Comparison of ENCODE assay signal across 1 cellular context in genomic region chr20:64064145-64064698, GRCh38.
TF ChIP-seq lines count a peak whose summit lies in the region.

No MANE protein-coding gene starts in this region.

TF ChIP-seq in SK-N-SH, 30 proteins besides CTCF, POLR2A, EP300 and RAD21 (continued from another document):
- no peak for TF ChIP-seq ZBTB33 (IDR thresholded peaks at IDR 0.05; ENCODE audit: borderline replicate concordance, low read depth)
- TF ChIP-seq, protein P1, sequence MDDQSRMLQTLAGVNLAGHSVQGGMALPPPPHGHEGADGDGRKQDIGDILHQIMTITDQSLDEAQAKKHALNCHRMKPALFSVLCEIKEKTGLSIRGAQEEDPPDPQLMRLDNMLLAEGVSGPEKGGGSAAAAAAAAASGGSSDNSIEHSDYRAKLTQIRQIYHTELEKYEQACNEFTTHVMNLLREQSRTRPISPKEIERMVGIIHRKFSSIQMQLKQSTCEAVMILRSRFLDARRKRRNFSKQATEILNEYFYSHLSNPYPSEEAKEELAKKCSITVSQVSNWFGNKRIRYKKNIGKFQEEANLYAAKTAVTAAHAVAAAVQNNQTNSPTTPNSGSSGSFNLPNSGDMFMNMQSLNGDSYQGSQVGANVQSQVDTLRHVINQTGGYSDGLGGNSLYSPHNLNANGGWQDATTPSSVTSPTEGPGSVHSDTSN (IDR thresholded peaks at IDR 0.05): no peak
- TF ChIP-seq POLR2AphosphoS5 (IDR thresholded peaks at IDR 0.05; ENCODE audit: low read depth, low read length): no peak
- TF ChIP-seq RXRA (IDR thresholded peaks at IDR 0.05; ENCODE audit: borderline replicate concordance, low read depth): no peak
- TF ChIP-seq RFX5 (IDR thresholded peaks at IDR 0.05; ENCODE audit: low read length): no peak
- TF ChIP-seq TAF1 (IDR thresholded peaks at IDR 0.05; ENCODE audit: borderline replicate concordance, low read depth, low read length): no peak
- no peak for TF ChIP-seq CHD2 (IDR thresholded peaks at IDR 0.05; ENCODE audit: low read length, partially characterized antibody)
- TF ChIP-seq GABPA (IDR thresholded peaks at IDR 0.05; ENCODE audit: low read depth): no peak
- peak; percentile 50 for TF ChIP-seq NFIC (IDR thresholded peaks at IDR 0.05; ENCODE audit: borderline replicate concordance)
- no peak for TF ChIP-seq RCOR1 (IDR thresholded peaks at IDR 0.05; ENCODE audit: low read length)
- TF ChIP-seq FOSL2 (IDR thresholded peaks at IDR 0.05; ENCODE audit: borderline replicate concordance, low read depth): peak; percentile 53; the same call in 1 of the 2 replicates
- TF ChIP-seq TCF12 (IDR thresholded peaks at IDR 0.05): peak; percentile 24; the same call in 1 of the 2 replicates
- TF ChIP-seq TEAD4 (IDR thresholded peaks at IDR 0.05; ENCODE audit: borderline replicate concordance, insufficient read depth): no peak
- no peak for TF ChIP-seq MEF2A (IDR thresholded peaks at IDR 0.05; ENCODE audit: borderline replicate concordance, low read depth)
- no peak for TF ChIP-seq YY1 (IDR thresholded peaks at IDR 0.05; ENCODE audit: low read depth)
